In the genomic region with DNA sequence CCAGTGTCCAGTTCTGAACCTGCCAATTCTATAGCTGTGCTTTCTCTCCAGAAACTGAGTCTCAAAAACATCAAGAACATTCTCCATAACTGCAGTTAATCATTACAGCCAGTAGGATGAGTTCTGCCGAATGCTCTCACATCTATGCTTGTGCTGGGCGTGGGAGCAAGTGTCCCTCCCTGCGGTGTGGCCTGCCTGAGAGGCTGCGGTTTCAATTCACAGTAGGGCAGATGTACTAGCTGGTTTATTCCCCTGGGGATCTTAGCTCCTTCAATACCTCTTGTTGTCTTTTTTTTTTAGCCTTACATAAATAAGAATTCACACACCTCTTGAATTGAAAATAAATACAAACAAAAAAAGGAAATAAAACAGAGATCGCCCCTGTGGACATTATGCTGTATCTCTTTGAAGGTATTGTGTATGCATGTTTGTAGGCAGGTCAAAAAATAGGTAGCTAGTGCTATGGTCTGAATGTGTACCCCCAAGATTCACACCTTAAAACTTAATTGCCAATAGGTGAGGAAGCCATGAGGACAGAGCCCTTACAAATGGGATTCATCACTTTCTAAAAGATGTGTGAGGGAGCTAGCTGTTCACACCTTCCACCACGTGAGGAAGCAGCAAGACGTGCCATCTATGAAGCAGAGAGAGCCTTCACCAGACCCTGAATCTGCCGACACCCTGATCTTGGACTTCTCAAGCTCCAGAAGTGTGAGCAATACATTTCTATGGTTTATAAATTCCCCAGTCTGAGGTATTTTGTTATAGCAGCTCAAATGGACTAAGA, we compare ENCODE assay signal across 8 cellular contexts.
DNase-seq lines count a peak whose midpoint lies in the region; ATAC-seq, FAIRE-seq and TF ChIP-seq lines count a peak whose summit lies in the region.

No MANE protein-coding gene starts in this region.

- intact Hi-C loops in body of pancreas (cut with DNase I), result no loop called here

- no peak for FAIRE-seq in D721Med (lab: Jason Lieb, UNC)

- WGBS in body of pancreas, 2 donors, result 82 to 91% methylated on average over 8 of the region's 8 CpGs

- H3K27ac Mint-ChIP-seq in chondrocyte (ENCODE audit: unreplicated experiment), result no peak overlapping the region

- H3K27me3 Mint-ChIP-seq in chondrocyte (ENCODE audit: low read depth), result no peaks in the 10 kb centered on the region

- DNase-seq in GM12864 (ENCODE audit: low read depth), result peak; percentile 72
- DNase-seq in chondrocyte (ENCODE audit: low spot score), result no peak
- DNase-seq in D721Med (ENCODE audit: insufficient read length, low spot score), result no peak
- DNase-seq in NCI-H146 treated with DMSO at 0.1 percent for 48 hours (lab: John Stamatoyannopoulos, UW; ENCODE audit: unreplicated experiment), result no peak
- DNase-seq in body of pancreas, result no peak
- DNase-seq in substantia nigra (lab: John Stamatoyannopoulos, UW), result no peak

- no peaks in the 10 kb centered on the region for H3K36me3 ChIP-seq in body of pancreas (replicated peaks in 1 of 2; ENCODE audit: insufficient read depth in 1 of 2, low read depth in 2 of 2)

- ATAC-seq in GM19468 (IDR thresholded peaks at IDR 0.05; ENCODE audit: extremely low read depth, unreplicated experiment), result peak; percentile 59
- ATAC-seq in HG03175 (IDR thresholded peaks at IDR 0.05; ENCODE audit: unreplicated experiment), result peak; percentile 93
- ATAC-seq in body of pancreas, result no peak

- H3K9me3 ChIP-seq in body of pancreas, result no peaks in the 10 kb centered on the region

- no peaks in the 10 kb centered on the region for H3K27me3 ChIP-seq in body of pancreas

- TF ChIP-seq POLR2A in body of pancreas (IDR thresholded peaks at IDR 0.05), result no peak

- H3K4me3 Mint-ChIP-seq in chondrocyte (ENCODE audit: unreplicated experiment), result no peak overlapping the region

- no peaks in the 10 kb centered on the region for H3K9me3 Mint-ChIP-seq in chondrocyte (ENCODE audit: low read depth)

- TF ChIP-seq CTCF in GM12864 (IDR thresholded peaks at IDR 0.05; ENCODE audit: low read depth, low read length, missing control alignments) (peak; percentile 39), chondrocyte (IDR thresholded peaks at IDR 0.05) (peak; percentile 38), D721Med (IDR thresholded peaks at IDR 0.05; ENCODE audit: insufficient read depth, missing control alignments) (no peak), body of pancreas (IDR thresholded peaks at IDR 0.05) (no peak)

- H3K27ac ChIP-seq in body of pancreas (no peak overlapping the region), substantia nigra (ENCODE audit: low read depth, low read length, poor library complexity, severe bottlenecking) (no peak overlapping the region)

- H3K36me3 Mint-ChIP-seq in chondrocyte (ENCODE audit: low read depth), result no peaks in the 10 kb centered on the region

- no peak overlapping the region for H3K4me3 ChIP-seq in GM12864 (ENCODE audit: low read depth, low read length)
- H3K4me3 ChIP-seq in body of pancreas, result no peak overlapping the region

- peaks cover 10% of the 10 kb centered on the region for H3K4me1 Mint-ChIP-seq in chondrocyte (ENCODE audit: low read depth)

- peaks cover 6% of the 10 kb centered on the region for H3K4me1 ChIP-seq in body of pancreas

Comparison
In these comparisons a context has a peak if more than half of its experiments do, and no peak if none do; other contexts are left out.
1. CTCF ChIP-seq: peak in GM12864 (single experiment) and chondrocyte (single experiment); none in D721Med (single experiment) and body of pancreas (0 of 7).